In genomic region chr17:43962479-43962878, GRCh38 we compare ENCODE assay signal across 22 cellular contexts. TPM values are rescaled to one million over a fixed set of nuclear protein-coding genes. Genes with fewer than 3 reads are reported as not detected.
DNase-seq lines count a peak whose midpoint lies in the region; ATAC-seq and TF ChIP-seq lines count a peak whose summit lies in the region.
"Had no signal": no experiment of that assay in that cellular context is flagged by ENCODE, and none has a peak within 500 bp of the region (broad histone marks: within the 10 kb centered on the region; RNA-seq: fewer than 3 reads in every experiment).

No MANE protein-coding gene starts in this region.

- H3K36me3 Mint-ChIP-seq in T-helper 17 cell (ENCODE audit: low read depth) (peaks cover 4% of the 10 kb centered on the region), chondrocyte (ENCODE audit: low read depth) (peaks cover 2% of the 10 kb centered on the region)
- H3K36me3 Mint-ChIP-seq: CD4-positive, CD25-positive, alpha-beta regulatory T cell had no signal

- H3K4me1 ChIP-seq in spleen, result no peaks in the 10 kb centered on the region
- H3K4me1 ChIP-seq: BE2C had no signal

- no peak for DNase-seq in T-helper 17 cell
- peak; percentile 7 for DNase-seq in chondrocyte (ENCODE audit: low spot score)
- DNase-seq in spleen, result peak; percentile 33
- no peak for DNase-seq in HT-29 (ENCODE audit: low spot score)
- DNase-seq: ACHN; BE2C; C1 segment of cervical spinal cord; CD4-positive, CD25-positive, alpha-beta regulatory T cell; COR-L47; DMS 273 treated with DMSO at 0.1 percent for 48 hours; DMS53; DND-41; EL; H9; IMR-90 had no signal

- no peaks in the 10 kb centered on the region for H3K9me3 Mint-ChIP-seq in chondrocyte (ENCODE audit: low read depth)
- H3K9me3 Mint-ChIP-seq: CD8-positive, alpha-beta memory T cell; H9 had no signal

- no peak for TF ChIP-seq CTCF in chondrocyte (IDR thresholded peaks at IDR 0.05)
- TF ChIP-seq CTCF in spleen (IDR thresholded peaks at IDR 0.05 in 8 of 11, conservative IDR thresholded peaks at IDR 0.05 in 3 of 11), result no peak

- peaks cover 2% of the 10 kb centered on the region for H3K4me1 Mint-ChIP-seq in T-helper 17 cell
- H3K4me1 Mint-ChIP-seq in chondrocyte (ENCODE audit: low read depth), result no peaks in the 10 kb centered on the region
- H3K4me1 Mint-ChIP-seq: CD4-positive, CD25-positive, alpha-beta regulatory T cell; CD8-positive, alpha-beta memory T cell; H9 had no signal

- WGBS in spleen, 5 donors, result 52 to 70% (median 58%) methylated on average over 7 of the region's 7 CpGs

- H3K9me3 ChIP-seq in T-helper 17 cell (ENCODE audit: control insufficient read depth, low read length, poor library complexity, severe bottlenecking) (no peaks in the 10 kb centered on the region), spleen (no peaks in the 10 kb centered on the region)
- H3K9me3 ChIP-seq: BE2C had no signal

- H3K27ac ChIP-seq in spleen, result no peak overlapping the region
- H3K27ac ChIP-seq: HL-60 had no signal

- H3K4me3 ChIP-seq in spleen, result no peak overlapping the region
- H3K4me3 ChIP-seq: GM12878 had no signal

- ATAC-seq in T-helper 17 cell (no peak), esophagus mucosa (no peak), HG03342 (IDR thresholded peaks at IDR 0.05; ENCODE audit: unreplicated experiment) (no peak)
- ATAC-seq: GM12878 had no signal

- no peaks in the 10 kb centered on the region for H3K36me3 ChIP-seq in spleen
- H3K36me3 ChIP-seq: BE2C had no signal

- H3K4me3 Mint-ChIP-seq in T-helper 17 cell, result no peak overlapping the region
- H3K4me3 Mint-ChIP-seq in chondrocyte (ENCODE audit: unreplicated experiment), result no peak overlapping the region
- H3K4me3 Mint-ChIP-seq: CD4-positive, CD25-positive, alpha-beta regulatory T cell; CD8-positive, alpha-beta memory T cell; H9 had no signal

- peaks cover 0 to 23% (median 0%) of the 10 kb centered on the region in 7 donors for H3K27me3 ChIP-seq in spleen (replicated peaks in 1 of 7)
- H3K27me3 ChIP-seq: BE2C had no signal

- H3K27me3 Mint-ChIP-seq in T-helper 17 cell (peaks cover 46% of the 10 kb centered on the region), chondrocyte (ENCODE audit: low read depth) (peaks cover 27% of the 10 kb centered on the region)

- intact Hi-C loops in spleen (cut with DNase I; ENCODE audit: low total_unique reads), result no loop called here

- H3K27ac Mint-ChIP-seq in T-helper 17 cell, result peak overlapping the region; percentile 78
- no peak overlapping the region for H3K27ac Mint-ChIP-seq in chondrocyte (ENCODE audit: unreplicated experiment)
- H3K27ac Mint-ChIP-seq: CD4-positive, CD25-positive, alpha-beta regulatory T cell; H9 had no signal

- TF ChIP-seq POLR2A in spleen (IDR thresholded peaks at IDR 0.05), result no peak

RNA-seq across cellular contexts. Expression of gene PYY, which starts 8.7 kb away (rescaled TPM):
- not detected for total RNA-seq in T-helper 17 cell
- total RNA-seq in chondrocyte, result not detected in 3 replicates
- total RNA-seq in spleen, result not detected
- not detected for polyA plus RNA-seq in spleen
- total RNA-seq in esophagus mucosa, result not detected
- total RNA-seq in HT-29 (2014; rRNA removed; shearing (Covaris generic)), result not detected in 2 replicates
- total RNA-seq: CD4-positive, CD25-positive, alpha-beta regulatory T cell; CD8-positive, alpha-beta memory T cell; G401; GM12878; IMR-90 had no signal
- polyA plus RNA-seq: CD4-positive, CD25-positive, alpha-beta regulatory T cell; CD8-positive, alpha-beta memory T cell; IMR-90 had no signal

RNA-seq across cellular contexts. Expression of gene PPY, which starts 20.2 kb away (rescaled TPM):
- not detected for total RNA-seq in T-helper 17 cell
- total RNA-seq in chondrocyte, result not detected in 3 replicates
- not detected for total RNA-seq in spleen
- polyA plus RNA-seq in spleen, result not detected
- not detected for total RNA-seq in esophagus mucosa
- total RNA-seq in HT-29 (2014; rRNA removed; shearing (Covaris generic)), result not detected in 2 replicates
- total RNA-seq: CD4-positive, CD25-positive, alpha-beta regulatory T cell; CD8-positive, alpha-beta memory T cell; G401; GM12878; H1; H9; IMR-90 had no signal
- polyA plus RNA-seq: CD4-positive, CD25-positive, alpha-beta regulatory T cell; CD8-positive, alpha-beta memory T cell; IMR-90 had no signal

RNA-seq across cellular contexts. Expression of gene NAGS, which starts 41.9 kb away (rescaled TPM):
- under 1 TPM; 0.21 to 0.42 TPM for total RNA-seq in T-helper 17 cell
- total RNA-seq in chondrocyte, result 0.40 to 0.51 TPM (median 0.41 TPM) in 3 replicates
- 1 to 10 TPM in 4 of 7 donors, under 1 TPM in 3; 0.65 to 1.8 (median 1.0) TPM for total RNA-seq in spleen
- under 1 TPM; 0.39 to 0.90 (median 0.82) TPM for polyA plus RNA-seq in spleen
- total RNA-seq in esophagus mucosa, result 2.4 TPM
- 2.7 and 4.2 TPM in 2 replicates for total RNA-seq in HT-29 (2014; rRNA removed; shearing (Covaris generic))

RNA-seq across cellular contexts. Expression of gene TMEM101, which starts 52.3 kb away (rescaled TPM):
- total RNA-seq in T-helper 17 cell (10 to 100 TPM; 10.5 to 11.8 TPM), chondrocyte (14.1 to 20.4 TPM (median 19.0 TPM) in 3 replicates), spleen (10 to 100 TPM; 15.9 to 30.6 (median 20.3) TPM), esophagus mucosa (23.2 TPM)
- 10 to 100 TPM; 16.5 to 23.1 (median 22.3) TPM for polyA plus RNA-seq in spleen
- 78.2 and 83.1 TPM in 2 replicates for total RNA-seq in HT-29 (2014; rRNA removed; shearing (Covaris generic))

RNA-seq across cellular contexts. Expression of gene MPP2, which starts 55.1 kb away (rescaled TPM):
- total RNA-seq in T-helper 17 cell (1 to 10 TPM; 1.5 to 2.2 TPM), chondrocyte (7.0 to 7.8 TPM (median 7.5 TPM) in 3 replicates), spleen (1 to 10 TPM in 5 of 7 donors, under 1 TPM in 2; 0.77 to 2.4 (median 1.2) TPM), esophagus mucosa (0.32 TPM)
- under 1 TPM; 0.13 to 0.51 (median 0.15) TPM for polyA plus RNA-seq in spleen
- 0.29 and 0.56 TPM in 2 replicates for total RNA-seq in HT-29 (2014; rRNA removed; shearing (Covaris generic))

Comparison
In these comparisons a context has a peak if more than half of its experiments do, and no peak if none do; other contexts are left out.
1. DNase-seq: peak in chondrocyte (single experiment) and spleen (single experiment); none in T-helper 17 cell (0 of 3) and HT-29 (single experiment).